Comparison of ENCODE assay signal across 9 cellular contexts in the genomic region with DNA sequence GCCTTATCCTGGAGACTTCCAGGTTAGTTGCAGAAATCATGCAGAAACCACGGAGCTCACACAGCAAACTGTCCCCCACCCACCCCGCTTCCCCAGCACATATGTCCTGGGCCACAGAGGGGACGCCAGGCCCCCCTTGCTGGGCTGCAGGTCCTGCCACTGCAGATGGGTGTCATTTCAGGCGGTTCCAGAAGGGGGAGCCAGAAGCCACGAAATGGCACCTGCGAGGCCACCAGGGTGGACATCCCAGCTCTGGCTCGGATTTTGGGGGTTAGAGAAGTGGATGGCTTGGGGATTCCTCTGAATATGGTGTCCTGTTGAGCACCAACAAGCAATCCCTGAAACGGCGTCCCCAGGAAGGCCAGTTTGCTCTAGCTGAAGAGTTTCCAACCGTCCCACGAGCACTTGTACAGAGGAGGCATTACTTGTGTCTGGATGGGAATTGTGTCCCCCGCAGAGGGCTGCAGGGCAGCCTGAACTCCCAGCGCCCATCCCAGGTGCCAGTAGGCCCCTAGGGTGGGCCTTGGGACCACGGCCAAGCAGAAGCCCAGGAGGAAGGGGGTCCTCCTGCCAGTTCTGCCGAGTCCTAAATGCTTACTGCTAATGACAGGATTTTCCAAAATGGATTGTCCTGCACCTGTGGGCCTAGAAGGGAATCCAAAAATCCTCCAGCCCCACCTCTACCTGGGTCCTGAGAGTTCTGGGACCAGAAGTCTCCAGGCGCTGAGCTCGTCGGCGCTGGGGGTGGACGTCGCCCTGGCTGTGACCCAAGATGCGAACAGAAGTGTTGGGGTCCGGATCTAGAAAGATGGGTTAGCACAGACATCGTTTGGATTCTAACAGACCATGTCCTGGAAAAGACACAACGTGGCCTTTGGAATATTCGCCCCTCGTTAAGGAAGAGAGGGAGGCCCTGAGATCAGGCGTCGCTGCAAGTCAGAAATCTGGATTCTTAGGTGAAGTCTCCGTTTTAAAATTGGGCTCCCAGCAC. TPM values are rescaled to one million over a fixed set of nuclear protein-coding genes. Genes with fewer than 3 reads are reported as not detected.
DNase-seq lines count a peak whose midpoint lies in the region; ATAC-seq and TF ChIP-seq lines count a peak whose summit lies in the region.
"Had no signal": no experiment of that assay in that cellular context is flagged by ENCODE, and none has a peak within 500 bp of the region (broad histone marks: within the 10 kb centered on the region; RNA-seq: fewer than 3 reads in every experiment).

No MANE protein-coding gene starts in this region.

- H3K56ac ChIP-seq in H9 (ENCODE audit: insufficient read length, low read depth, low read length), result no peak overlapping the region

- ATAC-seq in Right ventricle myocardium superior (ENCODE audit: poor library complexity) (peak; percentile 64), HG03139 (IDR thresholded peaks at IDR 0.05; ENCODE audit: unreplicated experiment) (no peak)

- H3F3A ChIP-seq in DOHH2 (ENCODE audit: control insufficient read depth, insufficient read depth), result no peaks in the 10 kb centered on the region

- no peak overlapping the region for H3T11ph ChIP-seq in H9 (ENCODE audit: low read length)

- H2BK120ac ChIP-seq in H9 (ENCODE audit: low read depth, low read length, poor library complexity, severe bottlenecking), result no peak overlapping the region

- DNase-seq in H9, result peak; percentile 82
- peak; percentile 68 to 85 (median 77) for DNase-seq in Peyer's patch
- peak; percentile 83 for DNase-seq in activated naive CD4-positive, alpha-beta T cell treated with anti-CD3 and anti-CD28 coated beads, Interleukin-2, amount 10 ng/mL, durations not matched to agents 7 days and 5 days
- DNase-seq in Right ventricle myocardium superior, result peak; percentile 78
- DNase-seq in prostate gland (ENCODE audit: low spot score), result peak; percentile 52
- DNase-seq in cortex of kidney (lab: John Stamatoyannopoulos, UW), result no peak

- intact Hi-C loops in Right ventricle myocardium superior (cut with DNase I), result loop anchor here (2.0 kb wide), 2 partner anchors 148 to 264 kb away; no protein-coding TSS in a partner anchor
- intact Hi-C loops in prostate gland (cut with DNase I), result no loop called here

- WGBS in H9 (ENCODE audit: extremely low coverage, insufficient read length, low lambda C conversion rate), result no CpG with 5 or more reads among the region's 30 CpGs
- 58% methylated on average over 30 of the region's 30 CpGs for WGBS in prostate gland

- H3K18ac ChIP-seq in H9 (ENCODE audit: insufficient read length, low read depth, low read length), result no peak overlapping the region

- H3K23me2 ChIP-seq in H9 (ENCODE audit: insufficient read length, low read depth, low read length, poor library complexity, severe bottlenecking), result no peaks in the 10 kb centered on the region

- TF ChIP-seq CTCF in DOHH2 (IDR thresholded peaks at IDR 0.05; ENCODE audit: low read depth, low read length, poor library complexity, severe bottlenecking) (peak; percentile 94), H9 (conservative IDR thresholded peaks at IDR 0.05) (peak; percentile 87), Peyer's patch (IDR thresholded peaks at IDR 0.05) (peak; percentile 74 to 88 (median 78)), prostate gland (IDR thresholded peaks at IDR 0.05) (peak; percentile 66 to 88 (median 83))

- peaks cover 6 to 13% of the 10 kb centered on the region in 2 experiments for H3K4me1 Mint-ChIP-seq in H9
- peaks cover 7% of the 10 kb centered on the region for H3K4me1 Mint-ChIP-seq in activated naive CD4-positive, alpha-beta T cell treated with anti-CD3 and anti-CD28 coated beads, Interleukin-2, amount 10 ng/mL, durations not matched to agents 7 days and 5 days

- H3K27ac ChIP-seq in DOHH2 (ENCODE audit: low read depth, low read length) (no peak overlapping the region), H9 (ENCODE audit: insufficient read length, low read depth, low read length) (no peak overlapping the region), Peyer's patch (no peak overlapping the region), prostate gland (no peak overlapping the region)

- H2BK12ac ChIP-seq in H9 (ENCODE audit: insufficient read length, low read depth, low read length), result no peak overlapping the region

- no peaks in the 10 kb centered on the region for H3K9me3 ChIP-seq in DOHH2 (ENCODE audit: control insufficient read depth, insufficient read depth, low read length)
- no peaks in the 10 kb centered on the region for H3K9me3 ChIP-seq in H9 (ENCODE audit: control insufficient read depth, low read depth, low read length)
- H3K9me3 ChIP-seq in Peyer's patch, result no peaks in the 10 kb centered on the region
- H3K9me3 ChIP-seq in prostate gland, result no peaks in the 10 kb centered on the region

- CTCF ChIA-PET in activated naive CD4-positive, alpha-beta T cell treated with anti-CD3 and anti-CD28 coated beads, Interleukin-2, amount 10 ng/mL, durations not matched to agents 7 days and 5 days (lab: Charles Lee), result interaction anchor here (0.7 to 8.1 kb wide), 17 partner anchors 10 to 273 kb away, joined by 3 to 89 read pairs (median 4); a partner anchor contains a TSS

- H3K4ac ChIP-seq in H9 (ENCODE audit: low read depth, low read length), result no peak overlapping the region

- H3K4me3 Mint-ChIP-seq in H9, result no peak overlapping the region
- no peak overlapping the region for H3K4me3 Mint-ChIP-seq in activated naive CD4-positive, alpha-beta T cell treated with anti-CD3 and anti-CD28 coated beads, Interleukin-2, amount 10 ng/mL, durations not matched to agents 7 days and 5 days
- H3K4me3 Mint-ChIP-seq: activated naive CD8-positive, alpha-beta T cell had no signal

- TF ChIP-seq POLR2A in Peyer's patch (IDR thresholded peaks at IDR 0.05) (no peak), prostate gland (IDR thresholded peaks at IDR 0.05) (no peak)

- H3K23ac ChIP-seq in H9 (ENCODE audit: insufficient read length, low read depth, low read length), result no peak overlapping the region

- H3K14ac ChIP-seq in H9 (ENCODE audit: insufficient read depth, low read length), result no peak overlapping the region

- no peak overlapping the region for H2AK5ac ChIP-seq in H9 (ENCODE audit: insufficient read length, low read length)

- H3K4me2 ChIP-seq in DOHH2 (ENCODE audit: low read length) (no peak overlapping the region), H9 (ENCODE audit: insufficient read depth, insufficient read length, low read length) (no peak overlapping the region)

- H3K9me3 Mint-ChIP-seq in H9, result no peaks in the 10 kb centered on the region
- H3K9me3 Mint-ChIP-seq in activated naive CD4-positive, alpha-beta T cell treated with anti-CD3 and anti-CD28 coated beads, Interleukin-2, amount 10 ng/mL, durations not matched to agents 7 days and 5 days, result no peaks in the 10 kb centered on the region

- H3K27me3 ChIP-seq in DOHH2 (ENCODE audit: control insufficient read depth, low read length) (no peaks in the 10 kb centered on the region), H9 (ENCODE audit: insufficient read depth, low read length) (no peaks in the 10 kb centered on the region), Peyer's patch (no peaks in the 10 kb centered on the region), prostate gland (replicated peaks; ENCODE audit: insufficient read depth) (no peaks in the 10 kb centered on the region)

- H4K20me1 ChIP-seq in DOHH2 (ENCODE audit: control insufficient read depth, insufficient read depth, low read depth, low read length), result peaks cover 3% of the 10 kb centered on the region; the same call in 1 of the 2 replicates
- H4K20me1 ChIP-seq in H9 (ENCODE audit: control insufficient read depth, insufficient read depth, insufficient read length), result no peaks in the 10 kb centered on the region

- H3K4me3 ChIP-seq in DOHH2 (ENCODE audit: low read length) (no peak overlapping the region), Peyer's patch (no peak overlapping the region), prostate gland (no peak overlapping the region)

- H3K9ac ChIP-seq in H9 (ENCODE audit: extremely low read depth, insufficient read length, low read length), result no peak overlapping the region

- H4K5ac ChIP-seq in H9 (ENCODE audit: insufficient read length, low read depth, low read length), result no peak overlapping the region

- H3K4me1 ChIP-seq in DOHH2 (ENCODE audit: control insufficient read depth, low read length) (peaks cover 9% of the 10 kb centered on the region), H9 (ENCODE audit: insufficient read depth, low read length) (no peaks in the 10 kb centered on the region), Peyer's patch (peaks cover 0 to 6% (median 3%) of the 10 kb centered on the region in 4 donors), prostate gland (replicated peaks) (no peaks in the 10 kb centered on the region)

- no peaks in the 10 kb centered on the region for H3K36me3 ChIP-seq in DOHH2 (ENCODE audit: control insufficient read depth, low read length)
- H3K36me3 ChIP-seq in Peyer's patch, result peaks cover 0 to 11% (median 0%) of the 10 kb centered on the region in 3 donors
- H3K36me3 ChIP-seq in prostate gland, result no peaks in the 10 kb centered on the region

- H2BK15ac ChIP-seq in H9 (ENCODE audit: low read depth, low read length), result no peak overlapping the region

- H3K36me3 Mint-ChIP-seq in H9 (ENCODE audit: insufficient read depth in 1 of 3, low read depth in 3 of 3), result peaks cover 0 to 3% (median 0%) of the 10 kb centered on the region in 3 experiments; a peak in 3 of 7 replicates
- peaks cover 7% of the 10 kb centered on the region for H3K36me3 Mint-ChIP-seq in activated naive CD4-positive, alpha-beta T cell treated with anti-CD3 and anti-CD28 coated beads, Interleukin-2, amount 10 ng/mL, durations not matched to agents 7 days and 5 days

- H3K79me1 ChIP-seq in H9 (ENCODE audit: insufficient read depth, low read depth, low read length, poor library complexity, severe bottlenecking), result no peaks in the 10 kb centered on the region

- H4K91ac ChIP-seq in H9 (ENCODE audit: insufficient read length, low read depth, low read length), result no peak overlapping the region

- no peak overlapping the region; a peak in 1 of 7 replicates for H3K27ac Mint-ChIP-seq in H9
- no peak overlapping the region for H3K27ac Mint-ChIP-seq in activated naive CD4-positive, alpha-beta T cell treated with anti-CD3 and anti-CD28 coated beads, Interleukin-2, amount 10 ng/mL, durations not matched to agents 7 days and 5 days
- H3K27ac Mint-ChIP-seq: activated naive CD8-positive, alpha-beta T cell had no signal

- H2AFZ ChIP-seq in H9 (ENCODE audit: low read length), result no peak overlapping the region

- H3K27me3 Mint-ChIP-seq in H9 (ENCODE audit: low read depth), result peaks cover 4% of the 10 kb centered on the region; the same call in 1 of the 2 replicates
- no peaks in the 10 kb centered on the region for H3K27me3 Mint-ChIP-seq in activated naive CD4-positive, alpha-beta T cell treated with anti-CD3 and anti-CD28 coated beads, Interleukin-2, amount 10 ng/mL, durations not matched to agents 7 days and 5 days
- H3K27me3 Mint-ChIP-seq: activated naive CD8-positive, alpha-beta T cell had no signal

- no peak overlapping the region for H4K8ac ChIP-seq in H9 (replicated peaks; ENCODE audit: insufficient read length, low read depth, low read length)

- H3K79me2 ChIP-seq in DOHH2 (ENCODE audit: control insufficient read depth, low read length), result no peaks in the 10 kb centered on the region
- H3K79me2 ChIP-seq in H9 (ENCODE audit: insufficient read depth, low read length), result no peaks in the 10 kb centered on the region

- H2BK20ac ChIP-seq in H9 (ENCODE audit: low read depth, low read length, poor library complexity, severe bottlenecking), result no peak overlapping the region

- H3K9me2 ChIP-seq in DOHH2 (replicated peaks; ENCODE audit: control insufficient read depth, low read length), result no peaks in the 10 kb centered on the region

- H2BK5ac ChIP-seq in H9 (ENCODE audit: insufficient read length, low read length), result no peak overlapping the region

RNA-seq across cellular contexts. Expression of a gene that starts 14.6 kb away (rescaled TPM):
- total RNA-seq in H9 (2021) (5.3 and 5.5 TPM in 2 replicates), Peyer's patch (10 to 100 TPM in 1 of 4 donors, 1 to 10 TPM in 3; 2.1 to 41.3 (median 7.6) TPM), Right ventricle myocardium superior (19.8 TPM), prostate gland (10 to 100 TPM; 16.8 to 24.6 TPM)
